Comparison of ENCODE assay signal across 23 cellular contexts in genomic region chrX:135408794-135409193, GRCh38. TPM values are rescaled to one million over a fixed set of nuclear protein-coding genes. Genes with fewer than 3 reads are reported as not detected.
DNase-seq lines count a peak whose midpoint lies in the region; ATAC-seq and TF ChIP-seq lines count a peak whose summit lies in the region.
"Had no signal": no experiment of that assay in that cellular context is flagged by ENCODE, and none has a peak within 500 bp of the region (broad histone marks: within the 10 kb centered on the region; RNA-seq: fewer than 3 reads in every experiment).

No MANE protein-coding gene starts in this region.

- peak; percentile 62 for ATAC-seq in GM18867 (IDR thresholded peaks at IDR 0.05; ENCODE audit: unreplicated experiment)
- peak; percentile 87 for ATAC-seq in GM19351 (IDR thresholded peaks at IDR 0.05; ENCODE audit: unreplicated experiment)
- ATAC-seq in HG03565 (IDR thresholded peaks at IDR 0.05; ENCODE audit: unreplicated experiment) = peak; percentile 64
- no peak for ATAC-seq in GM23338
- no peak for ATAC-seq in right lobe of liver
- ATAC-seq: HepG2 had no signal

- H3K4me3 ChIP-seq in endodermal cell (ENCODE audit: low read length) (peak overlapping the region; percentile 43), GM23338 (no peak overlapping the region), right lobe of liver (no peak overlapping the region)

- H3K36me3 ChIP-seq in endodermal cell (ENCODE audit: control insufficient read depth, insufficient read depth, low read length) (no peaks in the 10 kb centered on the region), GM23338 (ENCODE audit: insufficient read depth) (no peaks in the 10 kb centered on the region), right lobe of liver (no peaks in the 10 kb centered on the region)
- H3K36me3 ChIP-seq: BE2C had no signal

- H3K4me3 Mint-ChIP-seq in endodermal cell (no peak overlapping the region), GM23338 (no peak overlapping the region)
- H3K4me3 Mint-ChIP-seq: CD4-positive, CD25-positive, alpha-beta regulatory T cell; CD8-positive, alpha-beta memory T cell; H9; IgD-negative memory B cell had no signal

- H2AFZ ChIP-seq in GM23338 = no peak overlapping the region

- H3K27me3 ChIP-seq in endodermal cell (ENCODE audit: control insufficient read depth, insufficient read depth, low read length, poor library complexity, severe bottlenecking) (no peaks in the 10 kb centered on the region), GM23338 (ENCODE audit: insufficient read depth) (no peaks in the 10 kb centered on the region), right lobe of liver (no peaks in the 10 kb centered on the region)
- H3K27me3 ChIP-seq: BE2C had no signal

- DNase-seq in endodermal cell (no peak), D341Med (ENCODE audit: low spot score) (no peak), GM23338 (ENCODE audit: low spot score) (no peak), GM20000 (ENCODE audit: low spot score) (no peak), right lobe of liver (no peak)
- DNase-seq: ACHN; BE2C; C1 segment of cervical spinal cord; Caco-2; CD4-positive, CD25-positive, alpha-beta regulatory T cell; CD8-positive, alpha-beta memory T cell; DMS153; DMS79; GDM1; H9; Karpas-422; KBM-7 had no signal

- no peak overlapping the region for H3K4me2 ChIP-seq in GM23338

- no peaks in the 10 kb centered on the region for H4K20me1 ChIP-seq in GM23338 (replicated peaks; ENCODE audit: insufficient read depth)

- H3K9ac ChIP-seq in endodermal cell (ENCODE audit: extremely low read depth, low read length, poor library complexity, severe bottlenecking) = no peak overlapping the region

- TF ChIP-seq POLR2A in right lobe of liver (IDR thresholded peaks at IDR 0.05) = no peak

- no peaks in the 10 kb centered on the region for H3F3A ChIP-seq in GM23338 (replicated peaks; ENCODE audit: low read depth)

- H3K9me3 Mint-ChIP-seq in endodermal cell = peaks cover 42% of the 10 kb centered on the region
- no peaks in the 10 kb centered on the region for H3K9me3 Mint-ChIP-seq in GM23338

- H3K27me3 Mint-ChIP-seq in endodermal cell (ENCODE audit: insufficient read depth) (peaks cover 2% of the 10 kb centered on the region), GM23338 (ENCODE audit: insufficient read depth, low read depth, poor library complexity) (no peaks in the 10 kb centered on the region)

- peaks cover 26% of the 10 kb centered on the region for H3K4me1 Mint-ChIP-seq in endodermal cell
- peaks cover 20% of the 10 kb centered on the region for H3K4me1 Mint-ChIP-seq in GM23338

- H3K27ac Mint-ChIP-seq in endodermal cell = no peak overlapping the region
- no peak overlapping the region for H3K27ac Mint-ChIP-seq in GM23338
- H3K27ac Mint-ChIP-seq: CD4-positive, CD25-positive, alpha-beta regulatory T cell; CD8-positive, alpha-beta memory T cell; H9; IgD-negative memory B cell had no signal

- H3K27ac ChIP-seq in endodermal cell (ENCODE audit: low read depth, low read length) (no peak overlapping the region), GM23338 (ENCODE audit: low read depth) (no peak overlapping the region), right lobe of liver (no peak overlapping the region)
- H3K27ac ChIP-seq: HL-60 had no signal

- H3K36me3 Mint-ChIP-seq in endodermal cell (ENCODE audit: low read depth) (no peaks in the 10 kb centered on the region), GM23338 (ENCODE audit: low read depth) (no peaks in the 10 kb centered on the region; the same call in 2 of the 3 replicates)
- H3K36me3 Mint-ChIP-seq: CD4-positive, CD25-positive, alpha-beta regulatory T cell; CD8-positive, alpha-beta memory T cell; IgD-negative memory B cell had no signal

- TF ChIP-seq CTCF in endodermal cell (conservative IDR thresholded peaks at IDR 0.05) = no peak
- TF ChIP-seq CTCF in GM23338 (conservative IDR thresholded peaks at IDR 0.05; ENCODE audit: low read depth in 2 of 2) = no peak
- no peak for TF ChIP-seq CTCF in GM20000 (IDR thresholded peaks at IDR 0.05; ENCODE audit: extremely low read depth, missing control alignments)
- TF ChIP-seq CTCF in right lobe of liver (IDR thresholded peaks at IDR 0.05) = no peak

- H3K79me2 ChIP-seq in GM23338 (replicated peaks; ENCODE audit: insufficient read depth) = no peaks in the 10 kb centered on the region

- WGBS in endodermal cell (ENCODE audit: insufficient coverage in 1 of 2, insufficient read length in 1 of 2), 2 experiments = no CpG with 5 or more reads among the region's 1 CpG
- 50% methylated on average over 1 of the region's 1 CpG for WGBS in right lobe of liver (ENCODE audit: insufficient coverage, low coverage, low lambda C conversion rate, missing lambda C conversion rate)

- H3K9me3 ChIP-seq in endodermal cell (ENCODE audit: control insufficient read depth, low read length) = no peaks in the 10 kb centered on the region
- H3K9me3 ChIP-seq in right lobe of liver = no peaks in the 10 kb centered on the region
- H3K9me3 ChIP-seq: BE2C, Caco-2 had no signal

- no peaks in the 10 kb centered on the region for H3K4me1 ChIP-seq in endodermal cell (ENCODE audit: control insufficient read depth, insufficient read depth, low read length)
- H3K4me1 ChIP-seq in GM23338 (ENCODE audit: insufficient read depth) = peaks cover 30% of the 10 kb centered on the region
- H3K4me1 ChIP-seq in right lobe of liver = no peaks in the 10 kb centered on the region
- H3K4me1 ChIP-seq: BE2C, Caco-2 had no signal

- H3K9me2 ChIP-seq in GM23338 (ENCODE audit: insufficient read depth) = no peaks in the 10 kb centered on the region

- intact Hi-C loops in right lobe of liver (cut with DNase I) = no loop called here

TF ChIP-seq in GM23338, 12 proteins besides CTCF, POLR2A, EP300 and RAD21 (continues in another document):
- TF ChIP-seq CREB1 (CRISPR knock-in tag; IDR thresholded peaks at IDR 0.05; ENCODE audit: low read depth) (no peak), ZNF331 (CRISPR knock-in tag; IDR thresholded peaks at IDR 0.05; ENCODE audit: low read depth) (no peak), EZH2 (IDR thresholded peaks at IDR 0.05; ENCODE audit: low read depth, unreplicated experiment) (no peak), ETS1 (IDR thresholded peaks at IDR 0.05) (no peak), JUNB (IDR thresholded peaks at IDR 0.05; ENCODE audit: unreplicated experiment) (no peak), REST (IDR thresholded peaks at IDR 0.05; ENCODE audit: unreplicated experiment) (no peak), STAT1 (IDR thresholded peaks at IDR 0.05; ENCODE audit: unreplicated experiment) (no peak), ZNF114 (CRISPR knock-in tag; IDR thresholded peaks at IDR 0.05) (no peak)

RNA-seq across cellular contexts. Expression of gene SMIM10L2A, which starts 12.9 kb away (rescaled TPM):
- 1 to 10 TPM; 3.8 to 6.1 TPM for total RNA-seq in endodermal cell
- polyA plus RNA-seq in endodermal cell (2013, experiment 1 of 2) = 4.1 TPM
- polyA plus RNA-seq in endodermal cell (2013, experiment 2 of 2) = 3.4 TPM
- total RNA-seq in GM23338 (2014; rRNA removed; shearing (Covaris generic)) = 5.0 and 5.6 TPM in 2 replicates
- 1.4 and 1.7 TPM in 2 replicates for polyA plus RNA-seq in GM23338 (2016; fragmentation: Nextera tagmentation; extraction: Ambion mirVana)
- under 1 TPM; 0.06 to 0.18 (median 0.16) TPM for total RNA-seq in right lobe of liver
- total RNA-seq: HepG2 had no signal
- polyA plus RNA-seq: HepG2 had no signal

Comparison
In these comparisons a context has a peak if more than half of its experiments do, and no peak if none do; other contexts are left out.
1. ATAC-seq: peak in GM18867 (single experiment), GM19351 (single experiment) and HG03565 (single experiment); none in GM23338 (single experiment) and right lobe of liver (0 of 4).